In the genomic region with DNA sequence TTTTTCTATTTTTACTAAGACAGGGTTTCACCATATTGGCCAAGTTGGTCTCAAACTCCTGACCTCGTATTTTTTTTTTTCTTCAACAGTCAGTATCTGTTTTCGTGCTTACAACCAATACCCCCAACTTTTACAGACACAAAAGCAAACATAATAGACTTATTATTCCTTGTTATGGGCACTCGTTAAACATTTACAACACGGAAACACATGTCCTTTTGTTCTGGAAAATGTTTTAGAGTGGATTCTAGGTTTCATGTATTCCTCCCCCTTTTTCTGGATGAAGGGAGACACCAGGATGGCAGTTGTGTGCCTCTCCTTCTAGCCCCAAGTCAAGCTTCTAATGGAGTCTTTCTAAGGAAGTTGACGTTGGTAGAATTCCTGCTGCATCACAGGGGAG, we compare ENCODE assay signal across 27 cellular contexts.
"Had no signal": no experiment of that assay in that cellular context is flagged by ENCODE, and none has a peak within 500 bp of the region (broad histone marks: within the 10 kb centered on the region; RNA-seq: fewer than 3 reads in every experiment).

No MANE protein-coding gene starts in this region.

- H3K27me3 ChIP-seq: left lung, pancreas, sigmoid colon, spleen, suprapubic skin, tibial artery, upper lobe of right lung had no signal

- DNase-seq: hippocampal formation; kidney glomerular epithelial cell; left cardiac atrium; left lung; lower lobe of right lung; mammary epithelial cell; mesenchymal stem cell; naive thymus-derived CD8-positive, alpha-beta T cell; nucleus accumbens; pancreas; posterior cingulate gyrus; retina; right cardiac atrium; sigmoid colon; small intestine; spleen; stimulated activated CD4-positive, alpha-beta T cell treated with anti-CD3 and anti-CD28 coated beads, Interleukin-4, amount 100 ng/mL, for 24 hours; stimulated activated naive CD4-positive, alpha-beta T cell; tibial artery; trophoblast cell; upper lobe of right lung had no signal

- H3K27ac ChIP-seq: left lung, lower lobe of right lung, pancreas, prostate gland, sigmoid colon, spleen, suprapubic skin, thoracic aorta, tibial artery, upper lobe of right lung had no signal

- H3K36me3 ChIP-seq: left lung, lower lobe of right lung, pancreas, prostate gland, sigmoid colon, suprapubic skin, thoracic aorta, tibial artery, upper lobe of right lung had no signal

- H3K4me3 ChIP-seq: left lung, lower lobe of right lung, pancreas, prostate gland, sigmoid colon, spleen, suprapubic skin, thoracic aorta, tibial artery, upper lobe of right lung had no signal

- H3K9me3 ChIP-seq: left lung, lower lobe of right lung, pancreas, prostate gland, sigmoid colon, spleen, suprapubic skin, thoracic aorta, tibial artery, upper lobe of right lung had no signal

- FAIRE-seq: keratinocyte, pancreas, small intestine, urothelium cell line had no signal

- H3K4me1 ChIP-seq: left lung, lower lobe of right lung, pancreas, prostate gland, sigmoid colon, spleen, suprapubic skin, tibial artery, upper lobe of right lung had no signal

- ATAC-seq: left cardiac atrium; left lung; lower lobe of right lung; naive thymus-derived CD8-positive, alpha-beta T cell; pancreas; right cardiac atrium; stimulated activated effector memory CD8-positive, alpha-beta T cell treated with anti-CD3 and anti-CD28 coated beads, Interleukin-12 subunit alpha, Interleukin-12 subunit beta, amount 100 ng/mL, for 72 hours; upper lobe of right lung had no signal
